Comparison of ENCODE assay signal across 2 cellular contexts in genomic region chr20:61860588-61860987, GRCh38.
TF ChIP-seq lines count a peak whose summit lies in the region.

No MANE protein-coding gene starts in this region.

TF ChIP-seq in GM23338, 12 proteins besides CTCF, POLR2A, EP300 and RAD21:
- TF ChIP-seq REST (IDR thresholded peaks at IDR 0.05; ENCODE audit: unreplicated experiment) (no peak), STAT1 (IDR thresholded peaks at IDR 0.05; ENCODE audit: unreplicated experiment) (no peak), NANOG (IDR thresholded peaks at IDR 0.05; ENCODE audit: borderline replicate concordance) (no peak), CREB1 (CRISPR knock-in tag; IDR thresholded peaks at IDR 0.05; ENCODE audit: low read depth) (no peak), POLR2AphosphoS5 (IDR thresholded peaks at IDR 0.05; ENCODE audit: low read depth) (no peak)
- TF ChIP-seq, protein P1, sequence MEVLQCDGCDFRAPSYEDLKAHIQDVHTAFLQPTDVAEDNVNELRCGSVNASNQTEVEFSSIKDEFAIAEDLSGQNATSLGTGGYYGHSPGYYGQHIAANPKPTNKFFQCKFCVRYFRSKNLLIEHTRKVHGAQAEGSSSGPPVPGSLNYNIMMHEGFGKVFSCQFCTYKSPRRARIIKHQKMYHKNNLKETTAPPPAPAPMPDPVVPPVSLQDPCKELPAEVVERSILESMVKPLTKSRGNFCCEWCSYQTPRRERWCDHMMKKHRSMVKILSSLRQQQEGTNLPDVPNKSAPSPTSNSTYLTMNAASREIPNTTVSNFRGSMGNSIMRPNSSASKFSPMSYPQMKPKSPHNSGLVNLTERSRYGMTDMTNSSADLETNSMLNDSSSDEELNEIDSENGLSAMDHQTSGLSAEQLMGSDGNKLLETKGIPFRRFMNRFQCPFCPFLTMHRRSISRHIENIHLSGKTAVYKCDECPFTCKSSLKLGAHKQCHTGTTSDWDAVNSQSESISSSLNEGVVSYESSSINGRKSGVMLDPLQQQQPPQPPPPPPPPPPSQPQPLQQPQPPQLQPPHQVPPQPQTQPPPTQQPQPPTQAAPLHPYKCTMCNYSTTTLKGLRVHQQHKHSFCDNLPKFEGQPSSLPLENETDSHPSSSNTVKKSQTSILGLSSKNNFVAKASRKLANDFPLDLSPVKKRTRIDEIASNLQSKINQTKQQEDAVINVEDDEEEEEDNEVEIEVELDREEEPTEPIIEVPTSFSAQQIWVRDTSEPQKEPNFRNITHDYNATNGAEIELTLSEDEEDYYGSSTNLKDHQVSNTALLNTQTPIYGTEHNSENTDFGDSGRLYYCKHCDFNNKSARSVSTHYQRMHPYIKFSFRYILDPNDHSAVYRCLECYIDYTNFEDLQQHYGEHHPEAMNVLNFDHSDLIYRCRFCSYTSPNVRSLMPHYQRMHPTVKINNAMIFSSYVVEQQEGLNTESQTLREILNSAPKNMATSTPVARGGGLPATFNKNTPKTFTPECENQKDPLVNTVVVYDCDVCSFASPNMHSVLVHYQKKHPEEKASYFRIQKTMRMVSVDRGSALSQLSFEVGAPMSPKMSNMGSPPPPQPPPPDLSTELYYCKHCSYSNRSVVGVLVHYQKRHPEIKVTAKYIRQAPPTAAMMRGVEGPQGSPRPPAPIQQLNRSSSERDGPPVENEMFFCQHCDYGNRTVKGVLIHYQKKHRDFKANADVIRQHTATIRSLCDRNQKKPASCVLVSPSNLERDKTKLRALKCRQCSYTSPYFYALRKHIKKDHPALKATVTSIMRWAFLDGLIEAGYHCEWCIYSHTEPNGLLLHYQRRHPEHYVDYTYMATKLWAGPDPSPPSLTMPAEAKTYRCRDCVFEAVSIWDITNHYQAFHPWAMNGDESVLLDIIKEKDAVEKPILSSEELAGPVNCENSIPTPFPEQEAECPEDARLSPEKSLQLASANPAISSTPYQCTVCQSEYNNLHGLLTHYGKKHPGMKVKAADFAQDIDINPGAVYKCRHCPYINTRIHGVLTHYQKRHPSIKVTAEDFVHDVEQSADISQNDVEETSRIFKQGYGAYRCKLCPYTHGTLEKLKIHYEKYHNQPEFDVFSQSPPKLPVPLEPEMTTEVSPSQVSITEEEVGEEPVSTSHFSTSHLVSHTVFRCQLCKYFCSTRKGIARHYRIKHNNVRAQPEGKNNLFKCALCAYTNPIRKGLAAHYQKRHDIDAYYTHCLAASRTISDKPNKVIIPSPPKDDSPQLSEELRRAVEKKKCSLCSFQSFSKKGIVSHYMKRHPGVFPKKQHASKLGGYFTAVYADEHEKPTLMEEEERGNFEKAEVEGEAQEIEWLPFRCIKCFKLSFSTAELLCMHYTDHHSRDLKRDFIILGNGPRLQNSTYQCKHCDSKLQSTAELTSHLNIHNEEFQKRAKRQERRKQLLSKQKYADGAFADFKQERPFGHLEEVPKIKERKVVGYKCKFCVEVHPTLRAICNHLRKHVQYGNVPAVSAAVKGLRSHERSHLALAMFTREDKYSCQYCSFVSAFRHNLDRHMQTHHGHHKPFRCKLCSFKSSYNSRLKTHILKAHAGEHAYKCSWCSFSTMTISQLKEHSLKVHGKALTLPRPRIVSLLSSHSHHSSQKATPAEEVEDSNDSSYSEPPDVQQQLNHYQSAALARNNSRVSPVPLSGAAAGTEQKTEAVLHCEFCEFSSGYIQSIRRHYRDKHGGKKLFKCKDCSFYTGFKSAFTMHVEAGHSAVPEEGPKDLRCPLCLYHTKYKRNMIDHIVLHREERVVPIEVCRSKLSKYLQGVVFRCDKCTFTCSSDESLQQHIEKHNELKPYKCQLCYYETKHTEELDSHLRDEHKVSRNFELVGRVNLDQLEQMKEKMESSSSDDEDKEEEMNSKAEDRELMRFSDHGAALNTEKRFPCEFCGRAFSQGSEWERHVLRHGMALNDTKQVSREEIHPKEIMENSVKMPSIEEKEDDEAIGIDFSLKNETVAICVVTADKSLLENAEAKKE (CRISPR knock-in tag; IDR thresholded peaks at IDR 0.05), result no peak

TF ChIP-seq in H1, 55 proteins besides CTCF, POLR2A, EP300 and RAD21:
- no peak for TF ChIP-seq USF2 (IDR thresholded peaks at IDR 0.05; ENCODE audit: low read length)
- TF ChIP-seq, protein P2, sequence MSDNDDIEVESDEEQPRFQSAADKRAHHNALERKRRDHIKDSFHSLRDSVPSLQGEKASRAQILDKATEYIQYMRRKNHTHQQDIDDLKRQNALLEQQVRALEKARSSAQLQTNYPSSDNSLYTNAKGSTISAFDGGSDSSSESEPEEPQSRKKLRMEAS (IDR thresholded peaks at IDR 0.05), result no peak
- TF ChIP-seq CTBP2 (IDR thresholded peaks at IDR 0.05; ENCODE audit: borderline replicate concordance, insufficient read depth, insufficient read length, low read length), result no peak
- no peak for TF ChIP-seq CEBPB (IDR thresholded peaks at IDR 0.05; ENCODE audit: low read depth, low read length)
- TF ChIP-seq RNF2 (IDR thresholded peaks at IDR 0.05; ENCODE audit: borderline replicate concordance, low read depth, low read length, missing control alignments, poor library complexity, severe bottlenecking), result no peak
- no peak for TF ChIP-seq JUND (IDR thresholded peaks at IDR 0.05; ENCODE audit: low read length)
- no peak for TF ChIP-seq PHF8 (conservative IDR thresholded peaks at IDR 0.05; ENCODE audit: low read depth, low read length)
- no peak for TF ChIP-seq KDM5A (IDR thresholded peaks at IDR 0.05; ENCODE audit: low read length)
- no peak for TF ChIP-seq JUN (IDR thresholded peaks at IDR 0.05; ENCODE audit: low read depth, low read length)
- TF ChIP-seq SIX5 (IDR thresholded peaks at IDR 0.05; ENCODE audit: low read depth, low read length), result no peak
- no peak for TF ChIP-seq SP2 (IDR thresholded peaks at IDR 0.05; ENCODE audit: low read length)
- no peak for TF ChIP-seq TEAD4 (IDR thresholded peaks at IDR 0.05; ENCODE audit: low read depth, low read length)
- TF ChIP-seq BRCA1 (IDR thresholded peaks at IDR 0.05; ENCODE audit: low read depth, low read length), result no peak
- no peak for TF ChIP-seq ASH2L (IDR thresholded peaks at IDR 0.05; ENCODE audit: low read length)
- no peak for TF ChIP-seq BACH1 (IDR thresholded peaks at IDR 0.05; ENCODE audit: low read length)
- TF ChIP-seq HDAC6 (IDR thresholded peaks at IDR 0.05; ENCODE audit: low read depth, low read length), result no peak
- no peak for TF ChIP-seq RBBP5 (IDR thresholded peaks at IDR 0.05; ENCODE audit: borderline replicate concordance, low read depth, low read length)
- TF ChIP-seq KDM4A (IDR thresholded peaks at IDR 0.05; ENCODE audit: low read depth, low read length, severe bottlenecking), result no peak
- TF ChIP-seq SUZ12 (IDR thresholded peaks at IDR 0.05; ENCODE audit: low read length), result no peak
- TF ChIP-seq TCF12 (IDR thresholded peaks at IDR 0.05; ENCODE audit: low read depth, low read length), result no peak
